ENCODE assay signal across 13 cellular contexts in the genomic region with DNA sequence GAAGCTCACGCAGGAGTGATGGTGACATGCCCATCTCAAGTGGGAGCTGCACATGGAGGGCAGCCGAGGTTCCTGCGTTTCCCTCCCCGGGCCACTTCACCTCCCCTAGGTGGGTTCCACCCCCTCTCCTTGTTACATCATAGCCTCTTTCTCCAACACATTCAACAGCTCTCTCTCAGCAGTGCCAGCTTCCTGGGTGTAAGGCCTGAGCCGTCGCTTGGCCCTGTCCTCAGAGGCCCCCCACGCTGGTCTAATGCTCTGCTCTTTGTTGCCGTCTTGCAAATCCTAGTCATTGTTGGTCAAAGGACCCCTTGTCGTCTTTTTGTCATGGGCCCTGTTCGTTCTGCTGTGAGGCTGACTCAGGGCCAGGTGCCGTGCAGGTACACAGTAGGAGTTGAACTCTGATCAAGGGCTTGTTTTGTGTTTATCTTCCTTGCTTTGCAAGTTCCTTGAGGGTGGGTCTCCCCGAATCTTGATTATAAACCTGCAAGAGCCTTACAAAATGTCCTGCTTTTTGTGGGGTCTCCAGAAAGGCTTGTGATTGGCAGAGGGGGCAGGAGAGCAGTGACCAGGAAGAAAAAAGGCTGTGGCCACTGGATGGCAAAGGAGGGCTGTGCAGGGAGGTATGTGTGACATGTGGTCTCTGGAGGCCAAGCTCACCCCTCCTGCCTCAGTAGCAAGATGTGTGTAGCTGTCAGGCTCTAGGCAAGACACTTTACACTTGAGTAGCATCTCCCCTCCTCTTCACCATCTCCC.
DNase-seq lines count a peak whose midpoint lies in the region; ATAC-seq, FAIRE-seq and TF ChIP-seq lines count a peak whose summit lies in the region.
"Had no signal": no experiment of that assay in that cellular context is flagged by ENCODE, and none has a peak within 500 bp of the region (broad histone marks: within the 10 kb centered on the region; RNA-seq: fewer than 3 reads in every experiment).

No MANE protein-coding gene starts in this region.

- POLR2A ChIA-PET in HepG2 (lab: Yijun Ruan, JAX): interaction anchor here (0.9 to 1.9 kb wide), 5 partner anchors 25 to 243 kb away, joined by 3 to 9 read pairs (median 5); no protein-coding TSS in a partner anchor
- POLR2A ChIA-PET in activated naive CD8-positive, alpha-beta T cell treated with anti-CD3 and anti-CD28 coated beads, Interleukin-2, amount 10 ng/mL, durations not matched to agents 7 days and 5 days (lab: Charles Lee): interaction anchor here (1.3 kb wide), 1 partner anchor 10 kb away, joined by 4 read pairs; no protein-coding TSS in a partner anchor
- POLR2A ChIA-PET in naive thymus-derived CD4-positive, alpha-beta T cell (lab: Charles Lee): no interaction called here

- in situ Hi-C loops in HepG2 (cut with HindIII; ENCODE audit: extremely low pct_ligation_motif_present, low pct_unique_long_range_greater_than_20kb): loop anchor here (10.0 kb wide), 1 partner anchor 474 kb away; no protein-coding TSS in a partner anchor

- no peaks in the 10 kb centered on the region; the same call in 1 of the 2 replicates for H4K20me1 ChIP-seq in HepG2 (ENCODE audit: insufficient read depth, low read length)

- no peak for TF ChIP-seq POLR2A in HepG2 (IDR thresholded peaks at IDR 0.05; ENCODE audit: insufficient read depth in 1 of 2, low read depth in 2 of 2, low read length in 2 of 2)
- TF ChIP-seq POLR2A in right lobe of liver (IDR thresholded peaks at IDR 0.05): no peak

- no peak for FAIRE-seq in HepG2 (lab: Jason Lieb, UNC)

- H3K9ac ChIP-seq in HepG2 (ENCODE audit: insufficient read depth, low read depth, low read length): peak overlapping the region; percentile 25; the same call in 1 of the 2 replicates

- CTCF ChIA-PET in HepG2 (lab: Yijun Ruan, JAX; ENCODE audit: low intra/inter-chr PET ratio, low total read pairs): interaction anchor here (1.4 to 1.6 kb wide), 2 partner anchors 11 to 365 kb away, joined by 4 to 5 read pairs; no protein-coding TSS in a partner anchor
- CTCF ChIA-PET in naive thymus-derived CD4-positive, alpha-beta T cell (lab: Charles Lee): interaction anchor here (0.6 to 1.6 kb wide), 2 partner anchors 11 to 53 kb away, joined by 3 to 8 read pairs; no protein-coding TSS in a partner anchor

- peaks cover 56% of the 10 kb centered on the region for H3K4me1 Mint-ChIP-seq in activated naive CD8-positive, alpha-beta T cell treated with anti-CD3 and anti-CD28 coated beads, Interleukin-2, amount 10 ng/mL, durations not matched to agents 7 days and 5 days
- peaks cover 39 to 68% (median 52%) of the 10 kb centered on the region in 7 donors for H3K4me1 Mint-ChIP-seq in naive thymus-derived CD4-positive, alpha-beta T cell

- no TSS peak for BruUV-seq in HepG2 (replicated peaks; lab: Mats Ljungman, UMichigan)

- H3K36me3 ChIP-seq in HepG2 (replicated peaks in 1 of 2; ENCODE audit: control insufficient read depth in 1 of 2, insufficient read depth in 2 of 2, low read length in 2 of 2) (peaks cover 8% of the 10 kb centered on the region in 2 experiments), right lobe of liver (no peaks in the 10 kb centered on the region), aorta (ENCODE audit: control insufficient read depth in 1 of 2, insufficient read depth in 2 of 2, low read length in 1 of 2) (no peaks in the 10 kb centered on the region)
- H3K36me3 ChIP-seq in naive thymus-derived CD4-positive, alpha-beta T cell (ENCODE audit: control insufficient read depth in 2 of 3, insufficient read depth in 3 of 3, low read length in 3 of 3): no peaks in the 10 kb centered on the region

- ATAC-seq in HepG2 (peak; percentile 61), right lobe of liver (no peak), aorta (ENCODE audit: low FRiP score) (no peak)
- no peak for ATAC-seq in activated naive CD8-positive, alpha-beta T cell treated with anti-CD3 and anti-CD28 coated beads, Interleukin-2, amount 10 ng/mL, durations not matched to agents 7 days and 5 days (ENCODE audit: low read depth)
- no peak for ATAC-seq in naive thymus-derived CD4-positive, alpha-beta T cell
- ATAC-seq: stimulated activated memory B cell treated with anti-CD40 and anti-IgM and Interleukin-4, amounts not matched to agents 10 μg/mL and 1 μg/mL and 100 μg/mL, for 72 hours had no signal

- peaks cover 34% of the 10 kb centered on the region for H3K4me1 ChIP-seq in HepG2 (ENCODE audit: insufficient read depth, low read length)
- H3K4me1 ChIP-seq in right lobe of liver: no peaks in the 10 kb centered on the region
- peaks cover 36 to 37% of the 10 kb centered on the region in 2 donors for H3K4me1 ChIP-seq in naive thymus-derived CD4-positive, alpha-beta T cell (ENCODE audit: control insufficient read depth in 2 of 2, insufficient read depth in 2 of 2, low read length in 2 of 2)
- H3K4me1 ChIP-seq in aorta (ENCODE audit: control insufficient read depth in 1 of 2, insufficient read depth in 2 of 2, low read length in 2 of 2): no peaks in the 10 kb centered on the region

- no peaks in the 10 kb centered on the region for H3K27me3 ChIP-seq in HepG2 (ENCODE audit: control insufficient read depth in 1 of 2, insufficient read depth in 2 of 2, low read length in 2 of 2)
- no peaks in the 10 kb centered on the region for H3K27me3 ChIP-seq in right lobe of liver
- H3K27me3 ChIP-seq in naive thymus-derived CD4-positive, alpha-beta T cell (ENCODE audit: control insufficient read depth in 2 of 2, insufficient read depth in 2 of 2, low read length in 2 of 2): no peaks in the 10 kb centered on the region
- no peaks in the 10 kb centered on the region for H3K27me3 ChIP-seq in aorta (ENCODE audit: control insufficient read depth in 1 of 2, insufficient read depth in 2 of 2, low read length in 1 of 2)

- no peak for TF ChIP-seq RAD21 in HepG2 (CRISPR knock-in tag; IDR thresholded peaks at IDR 0.05)

- no peak for DNase-seq in HepG2 (ENCODE audit: low spot score)
- DNase-seq in right lobe of liver: no peak
- no peak for DNase-seq in activated naive CD8-positive, alpha-beta T cell treated with anti-CD3 and anti-CD28 coated beads, Interleukin-2, amount 10 ng/mL, durations not matched to agents 7 days and 5 days
- no peak for DNase-seq in naive thymus-derived CD4-positive, alpha-beta T cell
- DNase-seq in aorta: peak; percentile 17 to 43
- DNase-seq in effector CD8-positive, alpha-beta T cell (lab: John Stamatoyannopoulos, UW): no peak
- no peak for DNase-seq in cerebellar nuclear complex (lab: John Stamatoyannopoulos, UW)
- DNase-seq in DMS153 (lab: John Stamatoyannopoulos, UW): no peak
- DNase-seq: DMS79, NCI-H146, NCI-H446 treated with DMSO at 0.1 percent for 48 hours had no signal

- TF ChIP-seq CTCF in HepG2 (CRISPR knock-in tag; IDR thresholded peaks at IDR 0.05) (peak; percentile 26), right lobe of liver (IDR thresholded peaks at IDR 0.05) (no peak)

- no peaks in the 10 kb centered on the region for H3K27me3 Mint-ChIP-seq in activated naive CD8-positive, alpha-beta T cell treated with anti-CD3 and anti-CD28 coated beads, Interleukin-2, amount 10 ng/mL, durations not matched to agents 7 days and 5 days
- no peaks in the 10 kb centered on the region for H3K27me3 Mint-ChIP-seq in naive thymus-derived CD4-positive, alpha-beta T cell
- H3K27me3 Mint-ChIP-seq: stimulated activated memory B cell treated with anti-CD40 and anti-IgM and Interleukin-4, amounts not matched to agents 10 μg/mL and 1 μg/mL and 100 μg/mL, for 72 hours had no signal

- H3K79me2 ChIP-seq in HepG2 (ENCODE audit: insufficient read depth, low read length): no peaks in the 10 kb centered on the region

- peak overlapping the region; percentile 74 for H3K27ac ChIP-seq in HepG2 (ENCODE audit: extremely low read length, insufficient read depth, low read length)
- no peak overlapping the region for H3K27ac ChIP-seq in right lobe of liver
- H3K27ac ChIP-seq in naive thymus-derived CD4-positive, alpha-beta T cell (ENCODE audit: low read depth, low read length): no peak overlapping the region
- no peak overlapping the region for H3K27ac ChIP-seq in aorta (ENCODE audit: low read depth in 1 of 2, low read length in 2 of 2)

- H3K27ac Mint-ChIP-seq in activated naive CD8-positive, alpha-beta T cell treated with anti-CD3 and anti-CD28 coated beads, Interleukin-2, amount 10 ng/mL, durations not matched to agents 7 days and 5 days: peak overlapping the region; percentile 67
- peak overlapping the region in 5 of 9 donors; percentile 6 to 63 (median 45) for H3K27ac Mint-ChIP-seq in naive thymus-derived CD4-positive, alpha-beta T cell
- H3K27ac Mint-ChIP-seq: stimulated activated memory B cell treated with anti-CD40 and anti-IgM and Interleukin-4, amounts not matched to agents 10 μg/mL and 1 μg/mL and 100 μg/mL, for 72 hours had no signal

- H2AFZ ChIP-seq in HepG2 (ENCODE audit: low read length): no peak overlapping the region

- no peak overlapping the region for H3K4me3 Mint-ChIP-seq in activated naive CD8-positive, alpha-beta T cell treated with anti-CD3 and anti-CD28 coated beads, Interleukin-2, amount 10 ng/mL, durations not matched to agents 7 days and 5 days
- peak overlapping the region in 1 of 10 donors; percentile 64 for H3K4me3 Mint-ChIP-seq in naive thymus-derived CD4-positive, alpha-beta T cell
- H3K4me3 Mint-ChIP-seq: stimulated activated memory B cell treated with anti-CD40 and anti-IgM and Interleukin-4, amounts not matched to agents 10 μg/mL and 1 μg/mL and 100 μg/mL, for 72 hours had no signal

- H3K4me2 ChIP-seq in HepG2 (ENCODE audit: low read depth, low read length): peak overlapping the region; percentile 62

- WGBS in HepG2 (ENCODE audit: low lambda C conversion rate): 55% methylated on average over 12 of the region's 12 CpGs
- 88% methylated on average over 7 of the region's 12 CpGs for WGBS in right lobe of liver (ENCODE audit: insufficient coverage, low coverage, low lambda C conversion rate, missing lambda C conversion rate)
- 95% methylated on average over 12 of the region's 12 CpGs for WGBS in aorta, 2 donors

- peak overlapping the region in 1 of 3 experiments; percentile 45; a peak in 2 of 6 replicates for H3K4me3 ChIP-seq in HepG2 (replicated peaks in 1 of 3; ENCODE audit: insufficient read depth in 1 of 3, low read depth in 2 of 3, low read length in 3 of 3)
- H3K4me3 ChIP-seq in right lobe of liver: no peak overlapping the region
- no peak overlapping the region for H3K4me3 ChIP-seq in naive thymus-derived CD4-positive, alpha-beta T cell (ENCODE audit: low read length)
- no peak overlapping the region for H3K4me3 ChIP-seq in aorta (ENCODE audit: low read length in 2 of 2)
- H3K4me3 ChIP-seq: lung had no signal

- TF ChIP-seq EP300 in HepG2 (IDR thresholded peaks at IDR 0.05; ENCODE audit: low read depth in 2 of 2, low read length in 2 of 2) (no peak), HepG2 (CRISPR knock-in tag; IDR thresholded peaks at IDR 0.05; ENCODE audit: borderline replicate concordance) (no peak)

- peaks cover 9% of the 10 kb centered on the region for H3K36me3 Mint-ChIP-seq in activated naive CD8-positive, alpha-beta T cell treated with anti-CD3 and anti-CD28 coated beads, Interleukin-2, amount 10 ng/mL, durations not matched to agents 7 days and 5 days
- peaks cover 0 to 4% (median 0%) of the 10 kb centered on the region in 5 donors for H3K36me3 Mint-ChIP-seq in naive thymus-derived CD4-positive, alpha-beta T cell
- H3K36me3 Mint-ChIP-seq: stimulated activated memory B cell treated with anti-CD40 and anti-IgM and Interleukin-4, amounts not matched to agents 10 μg/mL and 1 μg/mL and 100 μg/mL, for 72 hours had no signal

- H3K9me3 ChIP-seq in HepG2 (ENCODE audit: low read length): no peaks in the 10 kb centered on the region
- H3K9me3 ChIP-seq in right lobe of liver: no peaks in the 10 kb centered on the region
- H3K9me3 ChIP-seq in naive thymus-derived CD4-positive, alpha-beta T cell (ENCODE audit: control insufficient read depth in 2 of 3, low read length in 3 of 3): no peaks in the 10 kb centered on the region
- H3K9me3 ChIP-seq in aorta (ENCODE audit: control insufficient read depth, low read length): no peaks in the 10 kb centered on the region

- intact Hi-C loops in HepG2 (cut with micrococcal nuclease; ENCODE audit: unreplicated experiment) (loop anchor here (1.0 to 10.0 kb wide), 6 partner anchors 40 to 364 kb away; a partner anchor contains a TSS), right lobe of liver (cut with DNase I) (no loop called here), aorta (cut with DNase I) (no loop called here)
- intact Hi-C loops in naive thymus-derived CD4-positive, alpha-beta T cell (cut with micrococcal nuclease): loop anchor here in 1 of 2 donors (10.0 kb wide), 2 partner anchors 164 to 354 kb away; a partner anchor contains a TSS

- no peaks in the 10 kb centered on the region for H3K9me3 Mint-ChIP-seq in activated naive CD8-positive, alpha-beta T cell treated with anti-CD3 and anti-CD28 coated beads, Interleukin-2, amount 10 ng/mL, durations not matched to agents 7 days and 5 days
- no peaks in the 10 kb centered on the region for H3K9me3 Mint-ChIP-seq in naive thymus-derived CD4-positive, alpha-beta T cell
- H3K9me3 Mint-ChIP-seq: stimulated activated memory B cell treated with anti-CD40 and anti-IgM and Interleukin-4, amounts not matched to agents 10 μg/mL and 1 μg/mL and 100 μg/mL, for 72 hours had no signal

Comparison
In these comparisons a context has a peak if more than half of its experiments do, and no peak if none do; other contexts are left out.
1. DNase-seq: peak in aorta (2 of 2); none in HepG2 (single experiment), right lobe of liver (0 of 3), activated naive CD8-positive, alpha-beta T cell treated with anti-CD3 and anti-CD28 coated beads, Interleukin-2, amount 10 ng/mL, durations not matched to agents 7 days and 5 days (single experiment), naive thymus-derived CD4-positive, alpha-beta T cell (0 of 9), effector CD8-positive, alpha-beta T cell (single experiment), cerebellar nuclear complex (0 of 2) and DMS153 (single experiment).